22 cellular contexts compared by ENCODE assay signal in genomic region chr22:43618517-43618916, GRCh38.
DNase-seq lines count a peak whose midpoint lies in the region; ATAC-seq lines count a peak whose summit lies in the region.
"Had no signal": no experiment of that assay in that cellular context is flagged by ENCODE, and none has a peak within 500 bp of the region (broad histone marks: within the 10 kb centered on the region; RNA-seq: fewer than 3 reads in every experiment).

No MANE protein-coding gene starts in this region.

- H3K27ac ChIP-seq in right cardiac atrium (ENCODE audit: low read length) = no peak overlapping the region
- H3K27ac ChIP-seq: BLaER1 had no signal

- no peaks in the 10 kb centered on the region for H3K27me3 ChIP-seq in right cardiac atrium (ENCODE audit: control insufficient read depth, insufficient read depth)
- H3K27me3 ChIP-seq: BLaER1 had no signal

- no peaks in the 10 kb centered on the region for H3K4me1 ChIP-seq in right cardiac atrium (ENCODE audit: control insufficient read depth, insufficient read depth, low read length)
- H3K4me1 ChIP-seq: BE2C, BLaER1 had no signal

- H3K9me3 ChIP-seq in right cardiac atrium (ENCODE audit: control insufficient read depth, low read length) = peaks cover 2% of the 10 kb centered on the region
- H3K9me3 ChIP-seq: BE2C, BLaER1 had no signal

- peak; percentile 31 for ATAC-seq in Right ventricle myocardium superior (ENCODE audit: poor library complexity)
- ATAC-seq in left cardiac atrium = no peak
- peak; percentile 16 to 77 for ATAC-seq in right cardiac atrium
- ATAC-seq: GM12878 had no signal

- H3K4me3 ChIP-seq in right cardiac atrium (ENCODE audit: low read length) = no peak overlapping the region
- H3K4me3 ChIP-seq: BLaER1, GM12878 had no signal

- no peak for DNase-seq in Right ventricle myocardium superior
- no peak for DNase-seq in left cardiac atrium
- DNase-seq in right cardiac atrium = no peak
- DNase-seq in cardiac septum (ENCODE audit: low spot score) = no peak
- DNase-seq in activated naive CD4-positive, alpha-beta T cell (lab: John Stamatoyannopoulos, UW) = no peak
- DNase-seq: 8988T; ACHN; BE2C; C1 segment of cervical spinal cord; CD4-positive, alpha-beta memory T cell; CD4-positive, CD25-positive, alpha-beta regulatory T cell; CD8-positive, alpha-beta memory T cell; COR-L47; DMS 273 treated with DMSO at 0.1 percent for 48 hours; DMS153; DMS53; DMS79; DND-41; EL; GDM1 had no signal

- intact Hi-C loops in Right ventricle myocardium superior (cut with DNase I) (no loop called here), left cardiac atrium (cut with DNase I) (no loop called here), right cardiac atrium (cut with DNase I) (no loop called here), cardiac septum (cut with DNase I) (no loop called here)

- 47% methylated on average over 4 of the region's 4 CpGs for WGBS in right cardiac atrium

Comparison
In these comparisons a context has a peak if more than half of its experiments do, and no peak if none do; other contexts are left out.
1. ATAC-seq: peak in Right ventricle myocardium superior (single experiment) and right cardiac atrium (2 of 2); none in left cardiac atrium (0 of 2).